ENCODE assay signal across 1 cellular context in the genomic region with DNA sequence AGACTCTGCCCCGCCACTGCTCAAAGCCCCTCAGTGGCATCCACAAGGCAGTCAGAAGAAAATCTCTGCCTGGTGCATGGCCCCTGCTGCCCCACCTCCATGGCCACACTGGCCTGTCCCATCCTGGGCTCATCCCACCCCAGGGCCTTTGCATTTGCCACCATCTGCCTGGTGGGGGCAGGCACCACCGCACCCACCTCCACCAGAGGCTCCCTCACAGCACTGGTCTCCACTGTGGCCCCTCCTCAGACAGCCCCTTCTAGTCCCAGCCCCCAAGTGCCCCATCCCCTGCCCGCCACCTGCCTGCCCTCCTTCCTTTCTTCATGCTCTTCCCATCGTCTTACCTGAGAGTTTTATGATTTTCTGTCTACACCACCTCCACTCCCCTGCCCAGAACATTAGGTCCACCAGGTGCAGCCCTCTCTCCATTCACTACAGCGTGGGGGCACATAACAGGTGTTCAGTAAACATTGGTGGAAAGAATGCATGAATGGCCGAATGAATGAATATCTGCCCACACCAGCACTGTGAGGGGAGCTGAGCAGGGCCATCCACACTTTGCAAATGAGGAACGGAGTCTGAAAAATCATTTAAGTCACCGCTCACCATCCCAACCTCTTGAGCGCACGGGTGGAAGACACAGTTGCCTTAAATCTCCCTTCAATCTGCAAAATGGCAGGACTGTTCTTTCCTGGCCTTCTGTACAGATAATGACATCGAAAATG.
TF ChIP-seq lines count a peak whose summit lies in the region.

No MANE protein-coding gene starts in this region.

TF ChIP-seq in HepG2, 621 proteins besides CTCF, POLR2A, EP300 and RAD21 (continued from another document):
- TF ChIP-seq, protein P1, sequence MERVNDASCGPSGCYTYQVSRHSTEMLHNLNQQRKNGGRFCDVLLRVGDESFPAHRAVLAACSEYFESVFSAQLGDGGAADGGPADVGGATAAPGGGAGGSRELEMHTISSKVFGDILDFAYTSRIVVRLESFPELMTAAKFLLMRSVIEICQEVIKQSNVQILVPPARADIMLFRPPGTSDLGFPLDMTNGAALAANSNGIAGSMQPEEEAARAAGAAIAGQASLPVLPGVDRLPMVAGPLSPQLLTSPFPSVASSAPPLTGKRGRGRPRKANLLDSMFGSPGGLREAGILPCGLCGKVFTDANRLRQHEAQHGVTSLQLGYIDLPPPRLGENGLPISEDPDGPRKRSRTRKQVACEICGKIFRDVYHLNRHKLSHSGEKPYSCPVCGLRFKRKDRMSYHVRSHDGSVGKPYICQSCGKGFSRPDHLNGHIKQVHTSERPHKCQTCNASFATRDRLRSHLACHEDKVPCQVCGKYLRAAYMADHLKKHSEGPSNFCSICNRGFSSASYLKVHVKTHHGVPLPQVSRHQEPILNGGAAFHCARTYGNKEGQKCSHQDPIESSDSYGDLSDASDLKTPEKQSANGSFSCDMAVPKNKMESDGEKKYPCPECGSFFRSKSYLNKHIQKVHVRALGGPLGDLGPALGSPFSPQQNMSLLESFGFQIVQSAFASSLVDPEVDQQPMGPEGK (CRISPR knock-in tag; IDR thresholded peaks at IDR 0.05): 0 out of 2 replicates have a peak, but pooled peaks have one; percentile 34
- TF ChIP-seq KDM1A (CRISPR knock-in tag; IDR thresholded peaks at IDR 0.05): peak; percentile 55; the same call in 1 of the 2 replicates
- 0 out of 2 replicates have a peak, but pooled peaks have one; percentile 10 for TF ChIP-seq HDAC1 (CRISPR knock-in tag; IDR thresholded peaks at IDR 0.05)
- TF ChIP-seq STAG1 (CRISPR knock-in tag; IDR thresholded peaks at IDR 0.05): peak; percentile 11; the same call in 1 of the 2 replicates
- no peak for TF ChIP-seq ZNF253 (CRISPR knock-in tag; IDR thresholded peaks at IDR 0.05; ENCODE audit: borderline replicate concordance)
- TF ChIP-seq ZNF121 (CRISPR knock-in tag; IDR thresholded peaks at IDR 0.05): peak; percentile 95
- 0 out of 2 replicates have a peak, but pooled peaks have one; percentile 24 for TF ChIP-seq HNRNPL (IDR thresholded peaks at IDR 0.05; ENCODE audit: low read depth, low read length)
- TF ChIP-seq ZNF30 (CRISPR knock-in tag; IDR thresholded peaks at IDR 0.05): no peak
- TF ChIP-seq PCBP1 (IDR thresholded peaks at IDR 0.05; ENCODE audit: borderline replicate concordance, low read depth, low read length): 0 out of 2 replicates have a peak, but pooled peaks have one; percentile 50
- TF ChIP-seq ZMYM3 (CRISPR knock-in tag; IDR thresholded peaks at IDR 0.05): peak; percentile 64
